Comparison of ENCODE assay signal across 9 cellular contexts in the genomic region with DNA sequence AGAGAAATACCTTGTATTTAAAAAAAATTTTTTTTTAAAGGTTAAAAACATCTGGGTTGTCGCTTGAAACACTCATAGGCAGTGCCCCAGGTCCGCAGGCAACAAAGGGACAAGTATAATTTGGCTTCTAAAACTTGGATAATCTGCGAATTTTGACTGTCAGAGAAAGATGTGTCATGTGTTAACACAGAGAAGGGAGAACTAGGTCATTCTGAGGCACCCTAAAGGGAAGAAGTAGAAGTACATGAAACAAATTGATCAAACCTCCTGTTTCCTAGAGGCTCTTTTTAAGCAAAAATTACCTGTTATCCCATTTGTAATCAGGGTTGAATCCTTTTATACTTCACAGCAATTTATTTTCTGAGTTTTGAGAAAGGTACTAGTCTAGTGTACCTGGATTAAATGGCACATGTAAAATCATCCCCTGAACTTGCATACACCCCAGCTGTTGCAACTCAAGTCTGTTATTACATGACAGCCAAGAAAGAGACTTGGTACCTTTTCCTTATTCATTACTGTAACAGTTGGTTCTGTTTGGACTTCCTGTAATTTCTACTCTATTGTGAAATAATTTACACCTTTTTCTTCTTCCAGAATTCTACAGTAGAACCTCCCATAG. TPM values are rescaled to one million over a fixed set of nuclear protein-coding genes. Genes with fewer than 3 reads are reported as not detected.
DNase-seq lines count a peak whose midpoint lies in the region; ATAC-seq, FAIRE-seq and TF ChIP-seq lines count a peak whose summit lies in the region.
"Had no signal": no experiment of that assay in that cellular context is flagged by ENCODE, and none has a peak within 500 bp of the region (broad histone marks: within the 10 kb centered on the region; RNA-seq: fewer than 3 reads in every experiment).

No MANE protein-coding gene starts in this region.

- no peaks in the 10 kb centered on the region for H3K9me3 Mint-ChIP-seq in natural killer cell

- no peak for FAIRE-seq in kidney (lab: Jason Lieb, UNC)

- H3K9ac ChIP-seq in adipocyte (ENCODE audit: low read length) (peak overlapping the region; percentile 91), kidney (ENCODE audit: low read length in 2 of 2) (no peak overlapping the region)

- ATAC-seq in natural killer cell (no peak), GM18519 (IDR thresholded peaks at IDR 0.05; ENCODE audit: low FRiP score, unreplicated experiment) (no peak)

- H3K4me3 Mint-ChIP-seq in natural killer cell, result peak overlapping the region; percentile 68

- no peak for DNase-seq in GM12864 (ENCODE audit: low read depth)
- DNase-seq in MV-4-11 (lab: John Stamatoyannopoulos, UW), result peak; percentile 46
- DNase-seq in adipocyte (ENCODE audit: low read depth), result peak; percentile 37
- DNase-seq in natural killer cell, result no peak
- DNase-seq in posterior cingulate gyrus, result no peak
- no peak for DNase-seq in NCI-H128 (lab: John Stamatoyannopoulos, UW; ENCODE audit: unreplicated experiment)
- no peak for DNase-seq in kidney
- DNase-seq: cortex of kidney had no signal

- peaks cover 0 to 10% of the 10 kb centered on the region in 2 donors for H3K4me1 Mint-ChIP-seq in natural killer cell

- no peak overlapping the region for H3K27ac ChIP-seq in kidney (ENCODE audit: low read depth in 2 of 2, low read length in 2 of 2)

- H3K27me3 Mint-ChIP-seq in natural killer cell (ENCODE audit: low read depth in 2 of 2), result no peaks in the 10 kb centered on the region

- peak overlapping the region in 1 of 2 donors; percentile 34 for H3K27ac Mint-ChIP-seq in natural killer cell

- no peaks in the 10 kb centered on the region for H3K27me3 ChIP-seq in adipocyte (replicated peaks; ENCODE audit: control insufficient read depth, insufficient read depth, low read length)

- intact Hi-C loops in natural killer cell (cut with micrococcal nuclease), result loop anchor here (5.0 to 10.0 kb wide), 3 partner anchors 197 to 520 kb away; a partner anchor contains a TSS
- intact Hi-C loops in posterior cingulate gyrus (cut with DNase I), result loop anchor here (2.0 to 5.0 kb wide), 2 partner anchors 207 to 505 kb away; a partner anchor contains a TSS
- intact Hi-C loops in kidney (cut with DNase I), result no loop called here

- no peaks in the 10 kb centered on the region for H3K36me3 ChIP-seq in adipocyte (ENCODE audit: control insufficient read depth, insufficient read depth, low read length, severe bottlenecking)
- H3K36me3 ChIP-seq in kidney (ENCODE audit: control insufficient read depth in 1 of 2, insufficient read depth in 2 of 2, low read length in 2 of 2), result no peaks in the 10 kb centered on the region

- no peaks in the 10 kb centered on the region for H3K36me3 Mint-ChIP-seq in natural killer cell

- H3K9me3 ChIP-seq in adipocyte (ENCODE audit: control insufficient read depth, low read length) (no peaks in the 10 kb centered on the region), kidney (ENCODE audit: control insufficient read depth in 1 of 2, low read length in 2 of 2) (no peaks in the 10 kb centered on the region)

- TF ChIP-seq CTCF in GM12864 (IDR thresholded peaks at IDR 0.05; ENCODE audit: low read depth, low read length, missing control alignments) (peak; percentile 6), natural killer cell (IDR thresholded peaks at IDR 0.05) (no peak), kidney (IDR thresholded peaks at IDR 0.05; ENCODE audit: borderline replicate concordance, extremely low read depth, insufficient read depth) (no peak)

- H3K4me1 ChIP-seq in adipocyte (ENCODE audit: control insufficient read depth, insufficient read depth, low read length) (peaks cover 51% of the 10 kb centered on the region), kidney (ENCODE audit: control insufficient read depth in 1 of 2, insufficient read depth in 1 of 2, low read depth in 1 of 2, low read length in 2 of 2) (peaks cover 0 to 4% of the 10 kb centered on the region in 2 donors)

- H3K4me3 ChIP-seq in GM12864 (ENCODE audit: low read depth, low read length) (no peak overlapping the region; the same call in 1 of the 2 replicates), adipocyte (ENCODE audit: low read length) (peak overlapping the region; percentile 89), kidney (ENCODE audit: low read length in 2 of 2) (no peak overlapping the region)

RNA-seq across cellular contexts. Expression of a gene that starts 1.7 kb away (rescaled TPM):
- total RNA-seq in natural killer cell (1 to 10 TPM; 3.5 to 5.6 (median 4.5) TPM), kidney (10.6 TPM)
- polyA plus RNA-seq in kidney (ENCODE audit: insufficient read depth, low read depth, low replicate concordance), result 21.5 TPM

RNA-seq across cellular contexts. Expression of a gene that starts 48.0 kb away (rescaled TPM):
- 100 to 1,000 TPM in 2 of 3 donors, 10 to 100 TPM in 1; 86.9 to 113 (median 102) TPM for total RNA-seq in natural killer cell
- total RNA-seq in kidney, result 114 TPM
- 43.2 TPM for polyA plus RNA-seq in kidney (ENCODE audit: insufficient read depth, low read depth, low replicate concordance)

Comparison
In these comparisons a context has a peak if more than half of its experiments do, and no peak if none do; other contexts are left out.
1. DNase-seq: peak in MV-4-11 (single experiment) and adipocyte (single experiment); none in GM12864 (single experiment), natural killer cell (single experiment), posterior cingulate gyrus (0 of 10), NCI-H128 (single experiment) and kidney (single experiment).